In genomic region chr19:53034948-53035675, GRCh38 we compare ENCODE assay signal across 16 cellular contexts. TPM values are rescaled to one million over a fixed set of nuclear protein-coding genes. Genes with fewer than 3 reads are reported as not detected.
DNase-seq lines count a peak whose midpoint lies in the region; TF ChIP-seq lines count a peak whose summit lies in the region.
"Had no signal": no experiment of that assay in that cellular context is flagged by ENCODE, and none has a peak within 500 bp of the region (broad histone marks: within the 10 kb centered on the region; RNA-seq: fewer than 3 reads in every experiment).

No MANE protein-coding gene starts in this region.

- H3K36me3 Mint-ChIP-seq in HFFc6 (ENCODE audit: low read depth) (peaks cover 9% of the 10 kb centered on the region; the same call in 1 of the 2 replicates), Calu3 (ENCODE audit: insufficient read depth, unreplicated experiment) (no peaks in the 10 kb centered on the region)
- H3K36me3 Mint-ChIP-seq in activated CD4-positive, alpha-beta memory T cell treated with anti-CD3 and anti-CD28 coated beads for 36 hours: peaks cover 27% of the 10 kb centered on the region

- TF ChIP-seq CTCF in HFFc6 (IDR thresholded peaks at IDR 0.05): no peak
- no peak for TF ChIP-seq CTCF in epithelial cell of esophagus (IDR thresholded peaks at IDR 0.05; ENCODE audit: insufficient read depth, low read depth, low read length, missing control alignments)
- no peak for TF ChIP-seq CTCF in osteoblast (IDR thresholded peaks at IDR 0.05; ENCODE audit: extremely low read depth, low read depth, low read length)
- no peak for TF ChIP-seq CTCF in Calu3 (IDR thresholded peaks at IDR 0.05; ENCODE audit: unreplicated experiment)

- CTCF ChIA-PET in Calu3 (lab: Charles Lee): interaction anchor here (0.6 kb wide), 1 partner anchor 11 kb away, joined by 3 read pairs; no protein-coding TSS in a partner anchor
- CTCF ChIA-PET in activated CD4-positive, alpha-beta memory T cell treated with anti-CD3 and anti-CD28 coated beads for 36 hours (lab: Charles Lee): no interaction called here

- H2AFZ ChIP-seq in osteoblast (ENCODE audit: low read length): no peak overlapping the region
- H2AFZ ChIP-seq: GM23338 had no signal

- peak; percentile 84 for DNase-seq in Caki2 (ENCODE audit: low read depth)
- peak; percentile 28 for DNase-seq in HFFc6
- peak; percentile 29 for DNase-seq in epithelial cell of esophagus (ENCODE audit: low read depth)
- DNase-seq in osteoblast (ENCODE audit: insufficient read length, low spot score, missing footprints): peak; percentile 84
- no peak for DNase-seq in Calu3
- no peak for DNase-seq in activated CD4-positive, alpha-beta memory T cell treated with anti-CD3 and anti-CD28 coated beads for 36 hours
- DNase-seq in NCI-H2227 (lab: John Stamatoyannopoulos, UW; ENCODE audit: unreplicated experiment): no peak
- DNase-seq in glomerular visceral epithelial cell (ENCODE audit: extremely low spot score): no peak
- DNase-seq: Caco-2, DMS79 treated with DMSO at 0.1 percent for 48 hours, KBM-7, NCI-H146, NCI-H2081, NCI-H510A treated with DMSO at 0.1 percent for 48 hours, SHP77 treated with DMSO at 0.1 percent for 48 hours had no signal

- BruUV-seq in Calu3 (replicated peaks; lab: Mats Ljungman, UMichigan): no TSS peak

- H4K20me1 ChIP-seq in osteoblast (ENCODE audit: insufficient read depth, low read length): no peaks in the 10 kb centered on the region

- no peaks in the 10 kb centered on the region for H3K27me3 ChIP-seq in osteoblast (ENCODE audit: insufficient read depth, low read length)

- POLR2A ChIA-PET in activated CD4-positive, alpha-beta memory T cell treated with anti-CD3 and anti-CD28 coated beads for 36 hours (lab: Charles Lee): no interaction called here

- in situ Hi-C loops in Caki2 (cut with HindIII; ENCODE audit: low pct_unique_long_range_greater_than_20kb, low sequenced_read_pairs): no loop called here

- H3K4me1 ChIP-seq in osteoblast (ENCODE audit: insufficient read depth, low read length): peaks cover 5% of the 10 kb centered on the region
- H3K4me1 ChIP-seq: Caco-2 had no signal

- no peak overlapping the region for H3K4me2 ChIP-seq in osteoblast (ENCODE audit: insufficient read depth, low read length)
- H3K4me2 ChIP-seq: GM23338 had no signal

- H3K4me3 ChIP-seq in epithelial cell of esophagus (ENCODE audit: low read length) (no peak overlapping the region), osteoblast (ENCODE audit: insufficient read depth, low read length) (no peak overlapping the region)
- H3K4me3 ChIP-seq: GM23338 had no signal

- H3K36me3 ChIP-seq in osteoblast (ENCODE audit: insufficient read depth, low read length): no peaks in the 10 kb centered on the region

- H3K4me3 Mint-ChIP-seq in HFFc6 (no peak overlapping the region; the same call in 1 of the 2 replicates), Calu3 (ENCODE audit: low read depth, unreplicated experiment) (no peak overlapping the region)
- H3K4me3 Mint-ChIP-seq in activated CD4-positive, alpha-beta memory T cell treated with anti-CD3 and anti-CD28 coated beads for 36 hours: no peak overlapping the region
- H3K4me3 Mint-ChIP-seq: GM23338 had no signal

- H3K27ac Mint-ChIP-seq in HFFc6 (no peak overlapping the region), Calu3 (ENCODE audit: unreplicated experiment) (no peak overlapping the region)
- no peak overlapping the region for H3K27ac Mint-ChIP-seq in activated CD4-positive, alpha-beta memory T cell treated with anti-CD3 and anti-CD28 coated beads for 36 hours
- H3K27ac Mint-ChIP-seq: GM23338 had no signal

- H3K27ac ChIP-seq in osteoblast (ENCODE audit: low read depth, low read length): no peak overlapping the region

- H3K9me3 ChIP-seq in osteoblast (ENCODE audit: low read depth, low read length): no peaks in the 10 kb centered on the region

- intact Hi-C loops in Calu3 (cut with micrococcal nuclease; ENCODE audit: unreplicated experiment): no loop called here
- intact Hi-C loops in activated CD4-positive, alpha-beta memory T cell treated with anti-CD3 and anti-CD28 coated beads for 36 hours (cut with micrococcal nuclease): no loop called here

- H3K9me3 Mint-ChIP-seq in HFFc6 (peaks cover 46% of the 10 kb centered on the region), Calu3 (ENCODE audit: low read depth, unreplicated experiment) (peaks cover 15% of the 10 kb centered on the region)
- peaks cover 50% of the 10 kb centered on the region for H3K9me3 Mint-ChIP-seq in activated CD4-positive, alpha-beta memory T cell treated with anti-CD3 and anti-CD28 coated beads for 36 hours

- peaks cover 10% of the 10 kb centered on the region; the same call in 1 of the 2 replicates for H3K4me1 Mint-ChIP-seq in HFFc6 (ENCODE audit: low read depth)
- H3K4me1 Mint-ChIP-seq in Calu3 (ENCODE audit: low read depth, unreplicated experiment): no peaks in the 10 kb centered on the region
- no peaks in the 10 kb centered on the region for H3K4me1 Mint-ChIP-seq in activated CD4-positive, alpha-beta memory T cell treated with anti-CD3 and anti-CD28 coated beads for 36 hours (ENCODE audit: low read depth)

- H3K27me3 Mint-ChIP-seq in HFFc6 (ENCODE audit: insufficient read depth) (peaks cover 6% of the 10 kb centered on the region), Calu3 (ENCODE audit: unreplicated experiment) (no peaks in the 10 kb centered on the region)
- peaks cover 7% of the 10 kb centered on the region for H3K27me3 Mint-ChIP-seq in activated CD4-positive, alpha-beta memory T cell treated with anti-CD3 and anti-CD28 coated beads for 36 hours

- H3K79me2 ChIP-seq in osteoblast (ENCODE audit: insufficient read depth, low read length): peaks cover 7% of the 10 kb centered on the region

RNA-seq across cellular contexts. Expression of gene ERVV-2, which starts 9.4 kb away (rescaled TPM):
- total RNA-seq in Caki2 (2014; rRNA removed; shearing (Covaris generic); ENCODE audit: low replicate concordance): not detected in 2 replicates
- total RNA-seq in HFFc6 (2021; fragmentation: NEBNext Ultra II Directional; extraction: Animal tissue kit (Norgen Biotek cat#: 25700)): not detected
- not detected in 2 replicates for total RNA-seq in osteoblast
- not detected in 2 replicates for total RNA-seq in Calu3 (2022)
- total RNA-seq in activated CD4-positive, alpha-beta memory T cell treated with anti-CD3 and anti-CD28 coated beads for 36 hours: not detected

RNA-seq across cellular contexts. Expression of gene ERVV-1, which starts 21.4 kb away (rescaled TPM):
- total RNA-seq in Caki2 (2014; rRNA removed; shearing (Covaris generic); ENCODE audit: low replicate concordance): not detected in 2 replicates
- not detected for total RNA-seq in HFFc6 (2021; fragmentation: NEBNext Ultra II Directional; extraction: Animal tissue kit (Norgen Biotek cat#: 25700))
- not detected in 2 replicates for total RNA-seq in osteoblast
- not detected in 2 replicates for total RNA-seq in Calu3 (2022)
- not detected for total RNA-seq in activated CD4-positive, alpha-beta memory T cell treated with anti-CD3 and anti-CD28 coated beads for 36 hours
- total RNA-seq: Caco-2 had no signal

Comparison
In these comparisons a context has a peak if more than half of its experiments do, and no peak if none do; other contexts are left out.
1. DNase-seq: peak in Caki2 (single experiment), HFFc6 (single experiment), epithelial cell of esophagus (single experiment) and osteoblast (single experiment); none in Calu3 (single experiment), activated CD4-positive, alpha-beta memory T cell treated with anti-CD3 and anti-CD28 coated beads for 36 hours (single experiment), NCI-H2227 (single experiment) and glomerular visceral epithelial cell (single experiment).